Comparison of ENCODE assay signal across 9 cellular contexts in the genomic region with DNA sequence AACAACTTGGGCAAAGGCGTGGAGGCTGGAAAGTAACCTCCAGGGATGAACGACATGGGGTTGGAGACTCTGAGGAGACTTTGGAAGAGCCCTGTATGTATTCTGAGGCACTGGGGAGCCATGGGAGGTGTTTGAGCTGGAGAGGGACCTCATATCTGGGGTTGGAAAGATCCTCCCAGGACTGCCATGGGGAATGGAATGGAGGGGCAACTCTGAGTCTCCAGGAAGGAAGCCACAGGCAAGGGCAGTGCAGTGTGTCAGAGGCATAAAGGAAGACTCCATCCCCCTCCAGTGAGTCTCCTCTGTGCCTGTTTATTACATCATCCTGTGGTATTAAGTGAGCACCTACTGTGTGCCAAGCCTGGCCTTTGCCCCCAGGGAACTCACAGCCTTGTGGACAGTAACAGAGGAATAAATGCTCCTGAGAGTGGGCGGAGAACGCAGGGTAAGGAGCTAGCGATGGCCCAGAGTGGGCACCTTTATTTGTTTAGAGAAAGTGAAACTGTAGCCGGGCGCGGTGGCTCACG. TPM values are rescaled to one million over a fixed set of nuclear protein-coding genes. Genes with fewer than 3 reads are reported as not detected.
DNase-seq lines count a peak whose midpoint lies in the region; ATAC-seq, FAIRE-seq and TF ChIP-seq lines count a peak whose summit lies in the region.
"Had no signal": no experiment of that assay in that cellular context is flagged by ENCODE, and none has a peak within 500 bp of the region (broad histone marks: within the 10 kb centered on the region; RNA-seq: fewer than 3 reads in every experiment).

No MANE protein-coding gene starts in this region.

- TF ChIP-seq CTCF in BJ (IDR thresholded peaks at IDR 0.05; ENCODE audit: insufficient read depth, low read depth, low read length) (no peak), chondrocyte (IDR thresholded peaks at IDR 0.05) (no peak)

- H3K27ac ChIP-seq in Karpas-422 (ENCODE audit: low read length), result no peak overlapping the region; the same call in 1 of the 2 replicates
- H3K27ac ChIP-seq in neuronal stem cell (replicated peaks; ENCODE audit: low read length), result no peak overlapping the region

- peaks cover 33% of the 10 kb centered on the region for H3K4me1 Mint-ChIP-seq in chondrocyte (ENCODE audit: low read depth)

- no peaks in the 10 kb centered on the region for H3K9me2 ChIP-seq in Karpas-422 (replicated peaks; ENCODE audit: insufficient read depth, low read length)

- H3K27me3 Mint-ChIP-seq in chondrocyte (ENCODE audit: low read depth), result no peaks in the 10 kb centered on the region

- DNase-seq in BJ (ENCODE audit: low read depth) (no peak), Karpas-422 (peak; percentile 51), chondrocyte (ENCODE audit: low spot score) (no peak), neuronal stem cell (ENCODE audit: low spot score) (no peak), GM19240 (ENCODE audit: insufficient read length, low spot score) (no peak), retina (no peak), urothelium cell line (ENCODE audit: low spot score) (no peak)

- no peak overlapping the region for H2BK15ac ChIP-seq in neuronal stem cell (ENCODE audit: low read length)

- H3K4ac ChIP-seq in neuronal stem cell (ENCODE audit: low read length), result no peak overlapping the region

- CTCF ChIA-PET in BJ (lab: Yijun Ruan, JAX), result interaction anchor here (0.9 to 5.9 kb wide), 19 partner anchors 13 to 149 kb away, joined by 3 to 34 read pairs (median 5); partner anchors contain the start of gene PLEKHJ1

- H3K9ac ChIP-seq in Karpas-422 (ENCODE audit: low read length), result peak overlapping the region; percentile 22; the same call in 1 of the 2 replicates
- no peak overlapping the region for H3K9ac ChIP-seq in neuronal stem cell (ENCODE audit: low read depth, low read length, poor library complexity)

- H3K4me3 Mint-ChIP-seq in chondrocyte (ENCODE audit: unreplicated experiment), result peak overlapping the region; percentile 65

- H3K27ac Mint-ChIP-seq in chondrocyte (ENCODE audit: unreplicated experiment), result peak overlapping the region; percentile 70

- FAIRE-seq in urothelium cell line (lab: Jason Lieb, UNC), result no peak

- WGBS in neuronal stem cell (ENCODE audit: extremely low coverage in 2 of 2, insufficient read length in 2 of 2, insufficient replicate concordance in 1 of 2), 2 donors, result no CpG with 5 or more reads among the region's 9 CpGs

- H3K36me3 ChIP-seq in BJ (ENCODE audit: control insufficient read depth, insufficient read depth, low read length) (peaks cover 22% of the 10 kb centered on the region), Karpas-422 (ENCODE audit: insufficient read depth, low read length) (peaks cover 24% of the 10 kb centered on the region), neuronal stem cell (replicated peaks in 1 of 2; ENCODE audit: control insufficient read depth in 2 of 2, insufficient read depth in 2 of 2, low read length in 2 of 2) (peaks cover 20 to 28% of the 10 kb centered on the region in 2 donors)

- no peak overlapping the region for H2BK12ac ChIP-seq in neuronal stem cell (ENCODE audit: low read length)

- peaks cover 14% of the 10 kb centered on the region for H3K36me3 Mint-ChIP-seq in chondrocyte (ENCODE audit: low read depth)

- H3K9me3 ChIP-seq in Karpas-422 (ENCODE audit: low read length), result no peaks in the 10 kb centered on the region
- no peaks in the 10 kb centered on the region for H3K9me3 ChIP-seq in neuronal stem cell (replicated peaks in 1 of 2; ENCODE audit: control insufficient read depth in 2 of 2, insufficient read depth in 1 of 2, low read depth in 1 of 2, low read length in 2 of 2)

- H2BK5ac ChIP-seq in neuronal stem cell (ENCODE audit: low read length), result no peak overlapping the region

- H3K4me1 ChIP-seq in Karpas-422 (ENCODE audit: low read length) (peaks cover 30% of the 10 kb centered on the region), neuronal stem cell (ENCODE audit: control insufficient read depth in 2 of 2, insufficient read depth in 1 of 2, low read depth in 1 of 2, low read length in 2 of 2) (peaks cover 12 to 24% of the 10 kb centered on the region in 2 donors)

- H3K79me2 ChIP-seq in Karpas-422 (ENCODE audit: low read length), result peaks cover 30% of the 10 kb centered on the region

- H3K27me3 ChIP-seq in BJ (ENCODE audit: control insufficient read depth, insufficient read depth, low read length), result no peaks in the 10 kb centered on the region
- no peaks in the 10 kb centered on the region for H3K27me3 ChIP-seq in Karpas-422 (ENCODE audit: low read length)
- H3K27me3 ChIP-seq in neuronal stem cell (ENCODE audit: control insufficient read depth in 3 of 3, insufficient read depth in 3 of 3, low read depth in 1 of 3, low read length in 3 of 3), result no peaks in the 10 kb centered on the region

- peak overlapping the region; percentile 23; the same call in 1 of the 2 replicates for H3K4me3 ChIP-seq in BJ (ENCODE audit: low read depth, low read length)
- peak overlapping the region; percentile 100; the same call in 1 of the 2 replicates for H3K4me3 ChIP-seq in Karpas-422 (ENCODE audit: low read length)
- peak overlapping the region in 1 of 2 donors; percentile 26 for H3K4me3 ChIP-seq in neuronal stem cell (ENCODE audit: low read length in 2 of 2)

- peaks cover 24% of the 10 kb centered on the region for H3K79me1 ChIP-seq in neuronal stem cell (ENCODE audit: low read depth, low read length)

- no peak overlapping the region for H3K18ac ChIP-seq in neuronal stem cell (ENCODE audit: low read length)

- H2BK120ac ChIP-seq in neuronal stem cell (ENCODE audit: low read depth, low read length), result no peak overlapping the region

- H3K4me2 ChIP-seq in Karpas-422 (ENCODE audit: low read depth, low read length, poor library complexity, severe bottlenecking) (peak overlapping the region; percentile 5), neuronal stem cell (ENCODE audit: insufficient read depth, low read length, poor library complexity, severe bottlenecking) (no peak overlapping the region)

- H3K14ac ChIP-seq in neuronal stem cell (ENCODE audit: low read length), result no peak overlapping the region

- peak overlapping the region; percentile 87 for H4K91ac ChIP-seq in neuronal stem cell (ENCODE audit: low read depth, low read length, poor library complexity)

- H3K23ac ChIP-seq in neuronal stem cell (ENCODE audit: low read depth, low read length, poor library complexity), result no peak overlapping the region

- H4K20me1 ChIP-seq in Karpas-422 (ENCODE audit: insufficient read depth, low read depth, low read length), result peaks cover 53% of the 10 kb centered on the region

- no peak for ATAC-seq in HG02885 (IDR thresholded peaks at IDR 0.05; ENCODE audit: poor library complexity, unreplicated experiment)

- POLR2A ChIA-PET in BJ (lab: Charles Lee), result interaction anchor here (0.6 kb wide), 2 partner anchors 7 to 240 kb away, joined by 6 to 13 read pairs; no protein-coding TSS in a partner anchor

- no peak overlapping the region for H4K8ac ChIP-seq in neuronal stem cell (ENCODE audit: low read depth, low read length)

- no peak overlapping the region for H2AK5ac ChIP-seq in neuronal stem cell (ENCODE audit: low read depth, low read length)

- H2AFZ ChIP-seq in Karpas-422 (ENCODE audit: low read length) (no peak overlapping the region), neuronal stem cell (ENCODE audit: low read length) (no peak overlapping the region)

- H3K9me3 Mint-ChIP-seq in chondrocyte (ENCODE audit: low read depth), result no peaks in the 10 kb centered on the region

RNA-seq across cellular contexts. Expression of gene PEAK3, which starts 7.7 kb away (rescaled TPM):
- polyA plus RNA-seq in BJ (2011; rRNA removed), result not detected in 2 replicates
- 0.10 TPM in 1 of 2 replicates, not detected in the other for polyA minus RNA-seq in BJ (2011; rRNA and poly(A)+ RNA removed)
- not detected in 2 replicates for total RNA-seq in Karpas-422 (2014; rRNA removed; shearing (Covaris generic); ENCODE audit: low replicate concordance)
- 0.31 to 0.50 TPM (median 0.38 TPM) in 3 replicates for total RNA-seq in chondrocyte
- polyA plus RNA-seq in neuronal stem cell (2013, experiment 1 of 2), result not detected
- not detected for polyA plus RNA-seq in neuronal stem cell (2013, experiment 2 of 2)
- total RNA-seq: SK-MEL-5 had no signal

RNA-seq across cellular contexts. Expression of gene JSRP1, which starts 18.0 kb away (rescaled TPM):
- not detected in 2 replicates for polyA plus RNA-seq in BJ (2011; rRNA removed)
- not detected in 2 replicates for polyA minus RNA-seq in BJ (2011; rRNA and poly(A)+ RNA removed)
- total RNA-seq in Karpas-422 (2014; rRNA removed; shearing (Covaris generic); ENCODE audit: low replicate concordance), result not detected in 2 replicates
- 0.42 to 0.51 TPM in 2 of 3 replicates, not detected in the other for total RNA-seq in chondrocyte
- 0.22 TPM for polyA plus RNA-seq in neuronal stem cell (2013, experiment 1 of 2)
- 0.15 TPM for polyA plus RNA-seq in neuronal stem cell (2013, experiment 2 of 2)

RNA-seq across cellular contexts. Expression of gene AMH, which starts 25.1 kb away (rescaled TPM):
- 0.59 and 0.66 TPM in 2 replicates for polyA plus RNA-seq in BJ (2011; rRNA removed)
- polyA minus RNA-seq in BJ (2011; rRNA and poly(A)+ RNA removed), result 0.31 TPM in 1 of 2 replicates, not detected in the other
- 1.9 and 7.2 TPM in 2 replicates for total RNA-seq in Karpas-422 (2014; rRNA removed; shearing (Covaris generic); ENCODE audit: low replicate concordance)
- 10.2 to 18.8 TPM (median 10.8 TPM) in 3 replicates for total RNA-seq in chondrocyte
- polyA plus RNA-seq in neuronal stem cell (2013, experiment 1 of 2), result 10.1 TPM
- 9.2 TPM for polyA plus RNA-seq in neuronal stem cell (2013, experiment 2 of 2)

RNA-seq across cellular contexts. Expression of gene LINGO3, which starts 33.7 kb away (rescaled TPM):
- polyA plus RNA-seq in BJ (2011; rRNA removed), result not detected in 2 replicates
- not detected in 2 replicates for polyA minus RNA-seq in BJ (2011; rRNA and poly(A)+ RNA removed)
- total RNA-seq in Karpas-422 (2014; rRNA removed; shearing (Covaris generic); ENCODE audit: low replicate concordance), result not detected in 2 replicates
- 0.15 to 0.48 TPM in 2 of 3 replicates, not detected in the other for total RNA-seq in chondrocyte
- 0.99 TPM for polyA plus RNA-seq in neuronal stem cell (2013, experiment 1 of 2)
- polyA plus RNA-seq in neuronal stem cell (2013, experiment 2 of 2), result 1.1 TPM

RNA-seq across cellular contexts. Expression of gene SF3A2, which starts 37.6 kb away (rescaled TPM):
- 8.9 and 12.2 TPM in 2 replicates for polyA plus RNA-seq in BJ (2011; rRNA removed)
- polyA minus RNA-seq in BJ (2011; rRNA and poly(A)+ RNA removed), result 11.3 and 20.2 TPM in 2 replicates
- total RNA-seq in Karpas-422 (2014; rRNA removed; shearing (Covaris generic); ENCODE audit: low replicate concordance), result 27.2 and 55.8 TPM in 2 replicates
- total RNA-seq in chondrocyte, result 71.2 to 81.5 TPM (median 74.9 TPM) in 3 replicates
- polyA plus RNA-seq in neuronal stem cell (2013, experiment 1 of 2), result 117 TPM
- 115 TPM for polyA plus RNA-seq in neuronal stem cell (2013, experiment 2 of 2)
